ENCODE assay signal across 8 cellular contexts in genomic region chr4:174764105-174764729, GRCh38.
A peak's percentile ranks its signal among the peaks of the same experiment; 100 is the strongest.
DNase-seq lines count a peak whose midpoint lies in the region; ATAC-seq and TF ChIP-seq lines count a peak whose summit lies in the region.

No MANE protein-coding gene starts in this region.

- H3K9me3 Mint-ChIP-seq in activated B cell treated with CpG ODN at 0.5 μM for 24 hours: no peaks in the 10 kb centered on the region
- no peaks in the 10 kb centered on the region for H3K9me3 Mint-ChIP-seq in activated naive CD8-positive, alpha-beta T cell treated with anti-CD3 and anti-CD28 coated beads for 36 hours

- ATAC-seq in GM18502 (IDR thresholded peaks at IDR 0.05; ENCODE audit: poor library complexity, unreplicated experiment) (peak; percentile 75), HG02885 (IDR thresholded peaks at IDR 0.05; ENCODE audit: poor library complexity, unreplicated experiment) (peak; percentile 83), activated B cell treated with CpG ODN at 0.5 μM for 24 hours (ENCODE audit: low read depth) (peak; percentile 25)

- DNase-seq in ACHN (peak; percentile 57), NCI-H1694 (lab: John Stamatoyannopoulos, UW) (peak; percentile 3), activated B cell treated with CpG ODN at 0.5 μM for 24 hours (no peak), iris pigment epithelial cell (ENCODE audit: low read depth) (peak; percentile 67), GM19238 (ENCODE audit: insufficient read length, low spot score) (no peak)
- DNase-seq in activated naive CD8-positive, alpha-beta T cell treated with anti-CD3 and anti-CD28 coated beads for 36 hours: no peak

- intact Hi-C loops in activated B cell treated with CpG ODN at 0.5 μM for 24 hours (cut with micrococcal nuclease): loop anchor here (1.0 to 5.0 kb wide), 2 partner anchors 163 to 773 kb away; no protein-coding TSS in a partner anchor

- H3K4me1 Mint-ChIP-seq in activated B cell treated with CpG ODN at 0.5 μM for 24 hours: peaks cover 9% of the 10 kb centered on the region
- H3K4me1 Mint-ChIP-seq in activated naive CD8-positive, alpha-beta T cell treated with anti-CD3 and anti-CD28 coated beads for 36 hours: no peaks in the 10 kb centered on the region

- no peaks in the 10 kb centered on the region for H3K36me3 Mint-ChIP-seq in activated B cell treated with CpG ODN at 0.5 μM for 24 hours (ENCODE audit: low read depth)
- H3K36me3 Mint-ChIP-seq in activated naive CD8-positive, alpha-beta T cell treated with anti-CD3 and anti-CD28 coated beads for 36 hours: no peaks in the 10 kb centered on the region

- CTCF ChIA-PET in activated B cell treated with CpG ODN at 0.5 μM for 24 hours (lab: Charles Lee): interaction anchor here (0.6 to 1.5 kb wide), 2 partner anchors 1278 to 1576 kb away, joined by 3 read pairs; no protein-coding TSS in a partner anchor

- no peak overlapping the region for H3K4me3 Mint-ChIP-seq in activated B cell treated with CpG ODN at 0.5 μM for 24 hours
- H3K4me3 Mint-ChIP-seq in activated naive CD8-positive, alpha-beta T cell treated with anti-CD3 and anti-CD28 coated beads for 36 hours: no peak overlapping the region

- no peak for TF ChIP-seq CTCF in activated B cell treated with CpG ODN at 0.5 μM for 24 hours (IDR thresholded peaks at IDR 0.05)

- no peaks in the 10 kb centered on the region for H3K27me3 Mint-ChIP-seq in activated B cell treated with CpG ODN at 0.5 μM for 24 hours
- H3K27me3 Mint-ChIP-seq in activated naive CD8-positive, alpha-beta T cell treated with anti-CD3 and anti-CD28 coated beads for 36 hours: no peaks in the 10 kb centered on the region

- H3K27ac Mint-ChIP-seq in activated B cell treated with CpG ODN at 0.5 μM for 24 hours: no peak overlapping the region
- H3K27ac Mint-ChIP-seq in activated naive CD8-positive, alpha-beta T cell treated with anti-CD3 and anti-CD28 coated beads for 36 hours: no peak overlapping the region

- POLR2A ChIA-PET in activated B cell treated with CpG ODN at 0.5 μM for 24 hours (lab: Charles Lee): no interaction called here

- in situ Hi-C loops in ACHN (cut with HindIII; ENCODE audit: low pct_ligation_motif_present, low pct_unique_long_range_greater_than_20kb, low sequenced_read_pairs): no loop called here

Comparison
In these comparisons a context has a peak if more than half of its experiments do, and no peak if none do; other contexts are left out.
1. DNase-seq: peak in ACHN (single experiment), NCI-H1694 (single experiment) and iris pigment epithelial cell (single experiment); none in activated B cell treated with CpG ODN at 0.5 μM for 24 hours (single experiment), GM19238 (single experiment) and activated naive CD8-positive, alpha-beta T cell treated with anti-CD3 and anti-CD28 coated beads for 36 hours (single experiment).
2. ATAC-seq: peak in every context shown above with its lines; median percentile 83 in HG02885; 75 in GM18502; 25 in activated B cell treated with CpG ODN at 0.5 μM for 24 hours.